Comparison of ENCODE assay signal across 2 cellular contexts in genomic region chr9:130756460-130757152, GRCh38.
TF ChIP-seq lines count a peak whose summit lies in the region.

No MANE protein-coding gene starts in this region.

TF ChIP-seq in GM23338, 12 proteins besides CTCF, POLR2A, EP300 and RAD21:
- no peak for TF ChIP-seq CREB1 (CRISPR knock-in tag; IDR thresholded peaks at IDR 0.05; ENCODE audit: low read depth)
- TF ChIP-seq EZH2 (IDR thresholded peaks at IDR 0.05; ENCODE audit: low read depth, unreplicated experiment) = no peak
- TF ChIP-seq, protein P1, sequence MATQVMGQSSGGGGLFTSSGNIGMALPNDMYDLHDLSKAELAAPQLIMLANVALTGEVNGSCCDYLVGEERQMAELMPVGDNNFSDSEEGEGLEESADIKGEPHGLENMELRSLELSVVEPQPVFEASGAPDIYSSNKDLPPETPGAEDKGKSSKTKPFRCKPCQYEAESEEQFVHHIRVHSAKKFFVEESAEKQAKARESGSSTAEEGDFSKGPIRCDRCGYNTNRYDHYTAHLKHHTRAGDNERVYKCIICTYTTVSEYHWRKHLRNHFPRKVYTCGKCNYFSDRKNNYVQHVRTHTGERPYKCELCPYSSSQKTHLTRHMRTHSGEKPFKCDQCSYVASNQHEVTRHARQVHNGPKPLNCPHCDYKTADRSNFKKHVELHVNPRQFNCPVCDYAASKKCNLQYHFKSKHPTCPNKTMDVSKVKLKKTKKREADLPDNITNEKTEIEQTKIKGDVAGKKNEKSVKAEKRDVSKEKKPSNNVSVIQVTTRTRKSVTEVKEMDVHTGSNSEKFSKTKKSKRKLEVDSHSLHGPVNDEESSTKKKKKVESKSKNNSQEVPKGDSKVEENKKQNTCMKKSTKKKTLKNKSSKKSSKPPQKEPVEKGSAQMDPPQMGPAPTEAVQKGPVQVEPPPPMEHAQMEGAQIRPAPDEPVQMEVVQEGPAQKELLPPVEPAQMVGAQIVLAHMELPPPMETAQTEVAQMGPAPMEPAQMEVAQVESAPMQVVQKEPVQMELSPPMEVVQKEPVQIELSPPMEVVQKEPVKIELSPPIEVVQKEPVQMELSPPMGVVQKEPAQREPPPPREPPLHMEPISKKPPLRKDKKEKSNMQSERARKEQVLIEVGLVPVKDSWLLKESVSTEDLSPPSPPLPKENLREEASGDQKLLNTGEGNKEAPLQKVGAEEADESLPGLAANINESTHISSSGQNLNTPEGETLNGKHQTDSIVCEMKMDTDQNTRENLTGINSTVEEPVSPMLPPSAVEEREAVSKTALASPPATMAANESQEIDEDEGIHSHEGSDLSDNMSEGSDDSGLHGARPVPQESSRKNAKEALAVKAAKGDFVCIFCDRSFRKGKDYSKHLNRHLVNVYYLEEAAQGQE (IDR thresholded peaks at IDR 0.05; ENCODE audit: unreplicated experiment) = no peak
- no peak for TF ChIP-seq STAT1 (IDR thresholded peaks at IDR 0.05; ENCODE audit: unreplicated experiment)
- TF ChIP-seq, protein P2, sequence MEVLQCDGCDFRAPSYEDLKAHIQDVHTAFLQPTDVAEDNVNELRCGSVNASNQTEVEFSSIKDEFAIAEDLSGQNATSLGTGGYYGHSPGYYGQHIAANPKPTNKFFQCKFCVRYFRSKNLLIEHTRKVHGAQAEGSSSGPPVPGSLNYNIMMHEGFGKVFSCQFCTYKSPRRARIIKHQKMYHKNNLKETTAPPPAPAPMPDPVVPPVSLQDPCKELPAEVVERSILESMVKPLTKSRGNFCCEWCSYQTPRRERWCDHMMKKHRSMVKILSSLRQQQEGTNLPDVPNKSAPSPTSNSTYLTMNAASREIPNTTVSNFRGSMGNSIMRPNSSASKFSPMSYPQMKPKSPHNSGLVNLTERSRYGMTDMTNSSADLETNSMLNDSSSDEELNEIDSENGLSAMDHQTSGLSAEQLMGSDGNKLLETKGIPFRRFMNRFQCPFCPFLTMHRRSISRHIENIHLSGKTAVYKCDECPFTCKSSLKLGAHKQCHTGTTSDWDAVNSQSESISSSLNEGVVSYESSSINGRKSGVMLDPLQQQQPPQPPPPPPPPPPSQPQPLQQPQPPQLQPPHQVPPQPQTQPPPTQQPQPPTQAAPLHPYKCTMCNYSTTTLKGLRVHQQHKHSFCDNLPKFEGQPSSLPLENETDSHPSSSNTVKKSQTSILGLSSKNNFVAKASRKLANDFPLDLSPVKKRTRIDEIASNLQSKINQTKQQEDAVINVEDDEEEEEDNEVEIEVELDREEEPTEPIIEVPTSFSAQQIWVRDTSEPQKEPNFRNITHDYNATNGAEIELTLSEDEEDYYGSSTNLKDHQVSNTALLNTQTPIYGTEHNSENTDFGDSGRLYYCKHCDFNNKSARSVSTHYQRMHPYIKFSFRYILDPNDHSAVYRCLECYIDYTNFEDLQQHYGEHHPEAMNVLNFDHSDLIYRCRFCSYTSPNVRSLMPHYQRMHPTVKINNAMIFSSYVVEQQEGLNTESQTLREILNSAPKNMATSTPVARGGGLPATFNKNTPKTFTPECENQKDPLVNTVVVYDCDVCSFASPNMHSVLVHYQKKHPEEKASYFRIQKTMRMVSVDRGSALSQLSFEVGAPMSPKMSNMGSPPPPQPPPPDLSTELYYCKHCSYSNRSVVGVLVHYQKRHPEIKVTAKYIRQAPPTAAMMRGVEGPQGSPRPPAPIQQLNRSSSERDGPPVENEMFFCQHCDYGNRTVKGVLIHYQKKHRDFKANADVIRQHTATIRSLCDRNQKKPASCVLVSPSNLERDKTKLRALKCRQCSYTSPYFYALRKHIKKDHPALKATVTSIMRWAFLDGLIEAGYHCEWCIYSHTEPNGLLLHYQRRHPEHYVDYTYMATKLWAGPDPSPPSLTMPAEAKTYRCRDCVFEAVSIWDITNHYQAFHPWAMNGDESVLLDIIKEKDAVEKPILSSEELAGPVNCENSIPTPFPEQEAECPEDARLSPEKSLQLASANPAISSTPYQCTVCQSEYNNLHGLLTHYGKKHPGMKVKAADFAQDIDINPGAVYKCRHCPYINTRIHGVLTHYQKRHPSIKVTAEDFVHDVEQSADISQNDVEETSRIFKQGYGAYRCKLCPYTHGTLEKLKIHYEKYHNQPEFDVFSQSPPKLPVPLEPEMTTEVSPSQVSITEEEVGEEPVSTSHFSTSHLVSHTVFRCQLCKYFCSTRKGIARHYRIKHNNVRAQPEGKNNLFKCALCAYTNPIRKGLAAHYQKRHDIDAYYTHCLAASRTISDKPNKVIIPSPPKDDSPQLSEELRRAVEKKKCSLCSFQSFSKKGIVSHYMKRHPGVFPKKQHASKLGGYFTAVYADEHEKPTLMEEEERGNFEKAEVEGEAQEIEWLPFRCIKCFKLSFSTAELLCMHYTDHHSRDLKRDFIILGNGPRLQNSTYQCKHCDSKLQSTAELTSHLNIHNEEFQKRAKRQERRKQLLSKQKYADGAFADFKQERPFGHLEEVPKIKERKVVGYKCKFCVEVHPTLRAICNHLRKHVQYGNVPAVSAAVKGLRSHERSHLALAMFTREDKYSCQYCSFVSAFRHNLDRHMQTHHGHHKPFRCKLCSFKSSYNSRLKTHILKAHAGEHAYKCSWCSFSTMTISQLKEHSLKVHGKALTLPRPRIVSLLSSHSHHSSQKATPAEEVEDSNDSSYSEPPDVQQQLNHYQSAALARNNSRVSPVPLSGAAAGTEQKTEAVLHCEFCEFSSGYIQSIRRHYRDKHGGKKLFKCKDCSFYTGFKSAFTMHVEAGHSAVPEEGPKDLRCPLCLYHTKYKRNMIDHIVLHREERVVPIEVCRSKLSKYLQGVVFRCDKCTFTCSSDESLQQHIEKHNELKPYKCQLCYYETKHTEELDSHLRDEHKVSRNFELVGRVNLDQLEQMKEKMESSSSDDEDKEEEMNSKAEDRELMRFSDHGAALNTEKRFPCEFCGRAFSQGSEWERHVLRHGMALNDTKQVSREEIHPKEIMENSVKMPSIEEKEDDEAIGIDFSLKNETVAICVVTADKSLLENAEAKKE (CRISPR knock-in tag; IDR thresholded peaks at IDR 0.05) = no peak

TF ChIP-seq in K562, 482 proteins besides CTCF, POLR2A, EP300 and RAD21 (continued from another document):
- TF ChIP-seq, protein P3, sequence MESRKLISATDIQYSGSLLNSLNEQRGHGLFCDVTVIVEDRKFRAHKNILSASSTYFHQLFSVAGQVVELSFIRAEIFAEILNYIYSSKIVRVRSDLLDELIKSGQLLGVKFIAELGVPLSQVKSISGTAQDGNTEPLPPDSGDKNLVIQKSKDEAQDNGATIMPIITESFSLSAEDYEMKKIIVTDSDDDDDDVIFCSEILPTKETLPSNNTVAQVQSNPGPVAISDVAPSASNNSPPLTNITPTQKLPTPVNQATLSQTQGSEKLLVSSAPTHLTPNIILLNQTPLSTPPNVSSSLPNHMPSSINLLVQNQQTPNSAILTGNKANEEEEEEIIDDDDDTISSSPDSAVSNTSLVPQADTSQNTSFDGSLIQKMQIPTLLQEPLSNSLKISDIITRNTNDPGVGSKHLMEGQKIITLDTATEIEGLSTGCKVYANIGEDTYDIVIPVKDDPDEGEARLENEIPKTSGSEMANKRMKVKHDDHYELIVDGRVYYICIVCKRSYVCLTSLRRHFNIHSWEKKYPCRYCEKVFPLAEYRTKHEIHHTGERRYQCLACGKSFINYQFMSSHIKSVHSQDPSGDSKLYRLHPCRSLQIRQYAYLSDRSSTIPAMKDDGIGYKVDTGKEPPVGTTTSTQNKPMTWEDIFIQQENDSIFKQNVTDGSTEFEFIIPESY (CRISPR knock-in tag; IDR thresholded peaks at IDR 0.05) = no peak
- TF ChIP-seq BACH1 (tag; IDR thresholded peaks at IDR 0.05) (no peak), E2F1 (CRISPR knock-in tag; IDR thresholded peaks at IDR 0.05) (0 out of 2 replicates have a peak, but pooled peaks have one; percentile 24), ESRRB (CRISPR knock-in tag; IDR thresholded peaks at IDR 0.05; ENCODE audit: borderline replicate concordance) (no peak), NCOA2 (IDR thresholded peaks at IDR 0.05; ENCODE audit: partially characterized antibody in 2 of 2) (no peak), TCF15 (CRISPR knock-in tag; IDR thresholded peaks at IDR 0.05) (no peak)
- TF ChIP-seq, protein P4, sequence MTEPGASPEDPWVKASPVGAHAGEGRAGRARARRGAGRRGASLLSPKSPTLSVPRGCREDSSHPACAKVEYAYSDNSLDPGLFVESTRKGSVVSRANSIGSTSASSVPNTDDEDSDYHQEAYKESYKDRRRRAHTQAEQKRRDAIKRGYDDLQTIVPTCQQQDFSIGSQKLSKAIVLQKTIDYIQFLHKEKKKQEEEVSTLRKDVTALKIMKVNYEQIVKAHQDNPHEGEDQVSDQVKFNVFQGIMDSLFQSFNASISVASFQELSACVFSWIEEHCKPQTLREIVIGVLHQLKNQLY (CRISPR knock-in tag; conservative IDR thresholded peaks at IDR 0.05) = peak in 1 of 2 experiments; percentile 16; a peak in 1 of 4 replicates
- TF ChIP-seq, protein P5, sequence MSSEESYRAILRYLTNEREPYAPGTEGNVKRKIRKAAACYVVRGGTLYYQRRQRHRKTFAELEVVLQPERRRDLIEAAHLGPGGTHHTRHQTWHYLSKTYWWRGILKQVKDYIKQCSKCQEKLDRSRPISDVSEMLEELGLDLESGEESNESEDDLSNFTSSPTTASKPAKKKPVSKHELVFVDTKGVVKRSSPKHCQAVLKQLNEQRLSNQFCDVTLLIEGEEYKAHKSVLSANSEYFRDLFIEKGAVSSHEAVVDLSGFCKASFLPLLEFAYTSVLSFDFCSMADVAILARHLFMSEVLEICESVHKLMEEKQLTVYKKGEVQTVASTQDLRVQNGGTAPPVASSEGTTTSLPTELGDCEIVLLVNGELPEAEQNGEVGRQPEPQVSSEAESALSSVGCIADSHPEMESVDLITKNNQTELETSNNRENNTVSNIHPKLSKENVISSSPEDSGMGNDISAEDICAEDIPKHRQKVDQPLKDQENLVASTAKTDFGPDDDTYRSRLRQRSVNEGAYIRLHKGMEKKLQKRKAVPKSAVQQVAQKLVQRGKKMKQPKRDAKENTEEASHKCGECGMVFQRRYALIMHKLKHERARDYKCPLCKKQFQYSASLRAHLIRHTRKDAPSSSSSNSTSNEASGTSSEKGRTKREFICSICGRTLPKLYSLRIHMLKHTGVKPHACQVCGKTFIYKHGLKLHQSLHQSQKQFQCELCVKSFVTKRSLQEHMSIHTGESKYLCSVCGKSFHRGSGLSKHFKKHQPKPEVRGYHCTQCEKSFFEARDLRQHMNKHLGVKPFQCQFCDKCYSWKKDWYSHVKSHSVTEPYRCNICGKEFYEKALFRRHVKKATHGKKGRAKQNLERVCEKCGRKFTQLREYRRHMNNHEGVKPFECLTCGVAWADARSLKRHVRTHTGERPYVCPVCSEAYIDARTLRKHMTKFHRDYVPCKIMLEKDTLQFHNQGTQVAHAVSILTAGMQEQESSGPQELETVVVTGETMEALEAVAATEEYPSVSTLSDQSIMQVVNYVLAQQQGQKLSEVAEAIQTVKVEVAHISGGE (CRISPR knock-in tag; IDR thresholded peaks at IDR 0.05) = no peak
